ENCODE assay signal across 1 cellular context in genomic region chr19:30664358-30665058, GRCh38.
TF ChIP-seq lines count a peak whose summit lies in the region.

No MANE protein-coding gene starts in this region.

TF ChIP-seq in SK-N-SH treated with all-trans-retinoic acid at 6 μM for 48 hours, 23 proteins besides CTCF, POLR2A, EP300 and RAD21 (continued from another document):
- TF ChIP-seq, protein P1, sequence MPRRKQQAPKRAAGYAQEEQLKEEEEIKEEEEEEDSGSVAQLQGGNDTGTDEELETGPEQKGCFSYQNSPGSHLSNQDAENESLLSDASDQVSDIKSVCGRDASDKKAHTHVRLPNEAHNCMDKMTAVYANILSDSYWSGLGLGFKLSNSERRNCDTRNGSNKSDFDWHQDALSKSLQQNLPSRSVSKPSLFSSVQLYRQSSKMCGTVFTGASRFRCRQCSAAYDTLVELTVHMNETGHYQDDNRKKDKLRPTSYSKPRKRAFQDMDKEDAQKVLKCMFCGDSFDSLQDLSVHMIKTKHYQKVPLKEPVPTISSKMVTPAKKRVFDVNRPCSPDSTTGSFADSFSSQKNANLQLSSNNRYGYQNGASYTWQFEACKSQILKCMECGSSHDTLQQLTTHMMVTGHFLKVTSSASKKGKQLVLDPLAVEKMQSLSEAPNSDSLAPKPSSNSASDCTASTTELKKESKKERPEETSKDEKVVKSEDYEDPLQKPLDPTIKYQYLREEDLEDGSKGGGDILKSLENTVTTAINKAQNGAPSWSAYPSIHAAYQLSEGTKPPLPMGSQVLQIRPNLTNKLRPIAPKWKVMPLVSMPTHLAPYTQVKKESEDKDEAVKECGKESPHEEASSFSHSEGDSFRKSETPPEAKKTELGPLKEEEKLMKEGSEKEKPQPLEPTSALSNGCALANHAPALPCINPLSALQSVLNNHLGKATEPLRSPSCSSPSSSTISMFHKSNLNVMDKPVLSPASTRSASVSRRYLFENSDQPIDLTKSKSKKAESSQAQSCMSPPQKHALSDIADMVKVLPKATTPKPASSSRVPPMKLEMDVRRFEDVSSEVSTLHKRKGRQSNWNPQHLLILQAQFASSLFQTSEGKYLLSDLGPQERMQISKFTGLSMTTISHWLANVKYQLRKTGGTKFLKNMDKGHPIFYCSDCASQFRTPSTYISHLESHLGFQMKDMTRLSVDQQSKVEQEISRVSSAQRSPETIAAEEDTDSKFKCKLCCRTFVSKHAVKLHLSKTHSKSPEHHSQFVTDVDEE (CRISPR knock-in tag; IDR thresholded peaks at IDR 0.05), result no peak
- TF ChIP-seq, protein P2, sequence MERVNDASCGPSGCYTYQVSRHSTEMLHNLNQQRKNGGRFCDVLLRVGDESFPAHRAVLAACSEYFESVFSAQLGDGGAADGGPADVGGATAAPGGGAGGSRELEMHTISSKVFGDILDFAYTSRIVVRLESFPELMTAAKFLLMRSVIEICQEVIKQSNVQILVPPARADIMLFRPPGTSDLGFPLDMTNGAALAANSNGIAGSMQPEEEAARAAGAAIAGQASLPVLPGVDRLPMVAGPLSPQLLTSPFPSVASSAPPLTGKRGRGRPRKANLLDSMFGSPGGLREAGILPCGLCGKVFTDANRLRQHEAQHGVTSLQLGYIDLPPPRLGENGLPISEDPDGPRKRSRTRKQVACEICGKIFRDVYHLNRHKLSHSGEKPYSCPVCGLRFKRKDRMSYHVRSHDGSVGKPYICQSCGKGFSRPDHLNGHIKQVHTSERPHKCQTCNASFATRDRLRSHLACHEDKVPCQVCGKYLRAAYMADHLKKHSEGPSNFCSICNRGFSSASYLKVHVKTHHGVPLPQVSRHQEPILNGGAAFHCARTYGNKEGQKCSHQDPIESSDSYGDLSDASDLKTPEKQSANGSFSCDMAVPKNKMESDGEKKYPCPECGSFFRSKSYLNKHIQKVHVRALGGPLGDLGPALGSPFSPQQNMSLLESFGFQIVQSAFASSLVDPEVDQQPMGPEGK (CRISPR knock-in tag; IDR thresholded peaks at IDR 0.05; ENCODE audit: borderline replicate concordance), result no peak
- no peak for TF ChIP-seq TCF4 (CRISPR knock-in tag; IDR thresholded peaks at IDR 0.05; ENCODE audit: borderline replicate concordance)
- TF ChIP-seq RARB (CRISPR knock-in tag; IDR thresholded peaks at IDR 0.05), result no peak
- TF ChIP-seq CSDC2 (CRISPR knock-in tag; IDR thresholded peaks at IDR 0.05), result no peak
- TF ChIP-seq ZNF70 (CRISPR knock-in tag; IDR thresholded peaks at IDR 0.05), result no peak
- TF ChIP-seq ISL1 (CRISPR knock-in tag; IDR thresholded peaks at IDR 0.05), result no peak
- TF ChIP-seq CREB5 (CRISPR knock-in tag; IDR thresholded peaks at IDR 0.05; ENCODE audit: low read depth), result no peak
- no peak for TF ChIP-seq ZNF8 (CRISPR knock-in tag; IDR thresholded peaks at IDR 0.05)
- TF ChIP-seq PPARA (CRISPR knock-in tag; IDR thresholded peaks at IDR 0.05; ENCODE audit: borderline replicate concordance), result no peak
- TF ChIP-seq OSR1 (CRISPR knock-in tag; IDR thresholded peaks at IDR 0.05), result no peak
- TF ChIP-seq ZNF565 (CRISPR knock-in tag; conservative IDR thresholded peaks at IDR 0.05; ENCODE audit: low read depth), result no peak
- no peak for TF ChIP-seq ARNTL (CRISPR knock-in tag; IDR thresholded peaks at IDR 0.05; ENCODE audit: borderline replicate concordance, low read depth)
